ENCODE assay signal across 1 cellular context in the genomic region with DNA sequence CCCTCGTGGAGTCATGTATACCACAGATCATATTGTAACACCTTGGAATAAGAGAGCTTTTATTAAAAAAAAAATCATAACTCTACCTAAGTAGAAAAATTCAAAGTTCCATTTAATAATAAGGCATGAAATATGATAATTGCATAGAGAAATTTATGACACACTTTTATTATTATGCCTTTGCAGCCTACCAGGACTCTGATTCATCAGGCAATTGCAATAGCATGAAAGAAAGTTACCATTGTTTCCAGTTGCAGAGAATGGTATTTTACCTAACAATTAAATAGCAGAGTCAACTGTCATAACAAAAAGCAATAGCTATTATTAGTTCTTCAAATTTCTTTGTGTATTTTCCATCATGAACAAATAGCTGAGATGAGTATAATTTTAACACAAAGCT.
TF ChIP-seq lines count a peak whose summit lies in the region.

No MANE protein-coding gene starts in this region.

TF ChIP-seq in SK-N-SH, 30 proteins besides CTCF, POLR2A, EP300 and RAD21 (continued from another document):
- no peak for TF ChIP-seq GABPA (IDR thresholded peaks at IDR 0.05; ENCODE audit: low read depth)
- no peak for TF ChIP-seq RCOR1 (IDR thresholded peaks at IDR 0.05; ENCODE audit: low read length)
- peak; percentile 23; the same call in 1 of the 2 replicates for TF ChIP-seq JUND (IDR thresholded peaks at IDR 0.05)
TF ChIP-seq in SK-N-SH: peak in this region for 3.
